In the genomic region with DNA sequence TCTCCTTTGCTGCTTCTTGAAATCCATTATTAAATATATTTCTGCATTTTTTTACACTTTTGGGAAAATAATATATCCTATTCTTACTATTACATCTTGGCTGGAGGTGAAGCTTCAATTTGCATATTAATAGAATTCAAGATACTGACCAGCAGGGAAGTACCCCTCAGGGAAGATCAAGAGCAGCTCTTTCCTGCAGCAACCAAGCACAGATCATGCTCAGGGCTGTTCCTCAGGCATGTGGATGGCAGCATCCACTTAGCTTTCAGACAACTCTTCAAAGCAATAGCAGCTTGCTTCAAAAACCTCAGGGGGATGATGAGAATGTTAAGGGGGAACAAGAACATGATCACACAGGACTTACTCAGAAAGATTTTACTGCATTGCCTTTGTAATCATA, we compare ENCODE assay signal across 29 cellular contexts.
"Had no signal": no experiment of that assay in that cellular context is flagged by ENCODE, and none has a peak within 500 bp of the region (broad histone marks: within the 10 kb centered on the region; RNA-seq: fewer than 3 reads in every experiment).

No MANE protein-coding gene starts in this region.

- H3K36me3 ChIP-seq: heart left ventricle, left lung, lower lobe of right lung, neural progenitor cell, neutrophil, right atrium auricular region, right lobe of liver, stomach, thyroid gland, transverse colon, upper lobe of right lung had no signal

- H3K4me3 Mint-ChIP-seq: immature natural killer cell; mesothelial cell of epicardium; natural killer cell; nephron progenitor cell; neural progenitor cell; stimulated activated naive B cell treated with anti-CD40 and anti-IgM and Interleukin-4, amounts not matched to agents 10 μg/mL and 1 μg/mL and 100 μg/mL, for 72 hours had no signal

- H3K27me3 Mint-ChIP-seq: naive B cell; progenitor cell of endocrine pancreas; stimulated activated naive B cell treated with anti-CD40 and anti-IgM and Interleukin-4, amounts not matched to agents 10 μg/mL and 1 μg/mL and 100 μg/mL, for 72 hours had no signal

- DNase-seq: heart left ventricle; hypothalamus; immature natural killer cell; kidney; left colon; left lung; lower lobe of right lung; mammary epithelial cell; mesenchymal stem cell; naive B cell; natural killer cell; nephron progenitor cell; occipital lobe; right lobe of liver; stimulated activated CD4-positive, alpha-beta T cell treated with anti-CD3 and anti-CD28 coated beads, Interleukin-1b, Interleukin-23, amount 100 ng/mL, for 48 hours; stimulated activated CD4-positive, alpha-beta T cell treated with anti-CD3 and anti-CD28 coated beads, Interleukin-4, amount 100 ng/mL, for 1 hour; stimulated activated naive B cell treated with anti-CD40 and anti-IgM and Interleukin-4, amounts not matched to agents 10 μg/mL and 1 μg/mL and 100 μg/mL, for 72 hours; stimulated activated naive CD8-positive, alpha-beta T cell treated with anti-CD3 and anti-CD28 coated beads, Interleukin-15, Interleukin-2, amounts not matched to agents 100 U/mL and 50 U/mL, for 24 hours; stomach; testis; thyroid gland; transverse colon; upper lobe of right lung had no signal

- H3K4me1 Mint-ChIP-seq: immature natural killer cell; mesothelial cell of epicardium; naive B cell; natural killer cell; nephron progenitor cell; neural progenitor cell; stimulated activated naive B cell treated with anti-CD40 and anti-IgM and Interleukin-4, amounts not matched to agents 10 μg/mL and 1 μg/mL and 100 μg/mL, for 72 hours had no signal

- H2AFZ ChIP-seq: neural progenitor cell had no signal

- H3K4me3 ChIP-seq: heart left ventricle, left lung, lower lobe of right lung, neural progenitor cell, right atrium auricular region, right lobe of liver, smooth muscle cell, stomach, testis, thyroid gland, transverse colon, upper lobe of right lung had no signal

- H3K9ac ChIP-seq: neural progenitor cell had no signal

- H3K36me3 Mint-ChIP-seq: mesothelial cell of epicardium; naive B cell; natural killer cell; stimulated activated naive B cell treated with anti-CD40 and anti-IgM and Interleukin-4, amounts not matched to agents 10 μg/mL and 1 μg/mL and 100 μg/mL, for 72 hours had no signal

- H3K27ac Mint-ChIP-seq: immature natural killer cell; mesothelial cell of epicardium; naive B cell; natural killer cell; nephron progenitor cell; neural progenitor cell; progenitor cell of endocrine pancreas; stimulated activated naive B cell treated with anti-CD40 and anti-IgM and Interleukin-4, amounts not matched to agents 10 μg/mL and 1 μg/mL and 100 μg/mL, for 72 hours had no signal

- H3K27ac ChIP-seq: heart left ventricle, left lung, lower lobe of right lung, neural progenitor cell, neutrophil, right atrium auricular region, right lobe of liver, stomach, testis, thyroid gland, transverse colon, upper lobe of right lung had no signal

- H3K4me2 ChIP-seq: neural progenitor cell, smooth muscle cell had no signal

- ATAC-seq: heart left ventricle; left colon; left lung; lower lobe of right lung; natural killer cell; right lobe of liver; stimulated activated naive B cell treated with anti-CD40 and anti-IgM and Interleukin-4, amounts not matched to agents 10 μg/mL and 1 μg/mL and 100 μg/mL, for 72 hours; stimulated activated naive CD8-positive, alpha-beta T cell treated with anti-CD3 and anti-CD28 coated beads, Interleukin-15, Interleukin-2, amounts not matched to agents 100 U/mL and 50 U/mL, for 24 hours; upper lobe of right lung had no signal

- H3K27me3 ChIP-seq: heart left ventricle, left lung, neural progenitor cell, neutrophil, right atrium auricular region, right lobe of liver, stomach, testis, thyroid gland, transverse colon, upper lobe of right lung had no signal

- H3K9me3 ChIP-seq: neutrophil, right lobe of liver, testis, thyroid gland, upper lobe of right lung had no signal

- H3K4me1 ChIP-seq: heart left ventricle, left lung, lower lobe of right lung, neural progenitor cell, right atrium auricular region, right lobe of liver, stomach, testis, thyroid gland, transverse colon, upper lobe of right lung had no signal
